8 cellular contexts compared by ENCODE assay signal in genomic region chr6:56757585-56757984, GRCh38.
DNase-seq lines count a peak whose midpoint lies in the region; ATAC-seq and TF ChIP-seq lines count a peak whose summit lies in the region.

No MANE protein-coding gene starts in this region.

- H3K4me2 ChIP-seq in fibroblast of lung (ENCODE audit: extremely low read depth, insufficient read depth, low read length), result peak overlapping the region; percentile 47

- no peak overlapping the region for H2AFZ ChIP-seq in fibroblast of lung (ENCODE audit: low read length)

- DNase-seq in GM13977 (ENCODE audit: low spot score) (no peak), MG63 (peak; percentile 26), fibroblast of lung (ENCODE audit: low read depth in 2 of 2) (peak; percentile 58 to 84), NCI-H2081 treated with DMSO at 0.1 percent for 48 hours (lab: John Stamatoyannopoulos, UW) (no peak)
- no peak for DNase-seq in activated CD8-positive, alpha-beta memory T cell treated with anti-CD3 and anti-CD28 coated beads, Interleukin-2, amount 50 U/mL, for 4 hours

- H3K27ac ChIP-seq in fibroblast of lung (ENCODE audit: insufficient read depth, low read length) (no peak overlapping the region), rectal smooth muscle tissue (ENCODE audit: low read depth, low read length) (peak overlapping the region; percentile 36)

- no peak overlapping the region for H3K9ac ChIP-seq in fibroblast of lung (ENCODE audit: insufficient read depth, low read length)
- no peak overlapping the region for H3K9ac ChIP-seq in rectal smooth muscle tissue (ENCODE audit: low read length)

- TF ChIP-seq CTCF in GM13977 (IDR thresholded peaks at IDR 0.05; ENCODE audit: extremely low read depth, insufficient read depth, missing control alignments), result peak; percentile 52
- peak; percentile 31 to 67 for TF ChIP-seq CTCF in fibroblast of lung (conservative IDR thresholded peaks at IDR 0.05 in 1 of 2, IDR thresholded peaks at IDR 0.05 in 1 of 2; ENCODE audit: low read depth in 1 of 2, low read length in 2 of 2)

- in situ Hi-C loops in GM13977 (cut with MboI; ENCODE audit: low pct_unique_long_range_greater_than_20kb, low sequenced_read_pairs, unreplicated experiment), result no loop called here

- H3K36me3 ChIP-seq in MG63 (no peaks in the 10 kb centered on the region), fibroblast of lung (ENCODE audit: control insufficient read depth, insufficient read depth, low read length) (no peaks in the 10 kb centered on the region), rectal smooth muscle tissue (ENCODE audit: control insufficient read depth, insufficient read depth, low read length) (no peaks in the 10 kb centered on the region)

- no peaks in the 10 kb centered on the region for H4K20me1 ChIP-seq in fibroblast of lung (ENCODE audit: control insufficient read depth, extremely low read depth, insufficient read depth, low read length)

- no peaks in the 10 kb centered on the region for H3K27me3 ChIP-seq in MG63
- H3K27me3 ChIP-seq in fibroblast of lung (ENCODE audit: control insufficient read depth, insufficient read depth, low read length), result no peaks in the 10 kb centered on the region
- no peaks in the 10 kb centered on the region for H3K27me3 ChIP-seq in rectal smooth muscle tissue (ENCODE audit: control insufficient read depth, insufficient read depth, low read length)

- H3K4me1 ChIP-seq in fibroblast of lung (ENCODE audit: control insufficient read depth, extremely low read depth, insufficient read depth, low read length), result peaks cover 17% of the 10 kb centered on the region
- peaks cover 20% of the 10 kb centered on the region for H3K4me1 ChIP-seq in rectal smooth muscle tissue (ENCODE audit: control insufficient read depth, insufficient read depth, low read length)

- H3K4me3 ChIP-seq in MG63, result no peak overlapping the region
- H3K4me3 ChIP-seq in fibroblast of lung (replicated peaks in 1 of 4; ENCODE audit: control extremely low read depth in 1 of 4, insufficient read depth in 1 of 4, low read depth in 3 of 4, low read length in 4 of 4), result no peak overlapping the region
- H3K4me3 ChIP-seq in rectal smooth muscle tissue (ENCODE audit: low read length), result no peak overlapping the region

- H3K9me3 ChIP-seq in MG63 (no peaks in the 10 kb centered on the region), fibroblast of lung (ENCODE audit: control insufficient read depth, insufficient read depth, low read depth, low read length) (no peaks in the 10 kb centered on the region)

- no peak for ATAC-seq in HG03457 (IDR thresholded peaks at IDR 0.05; ENCODE audit: unreplicated experiment)
- no peak for ATAC-seq in GM21717 (IDR thresholded peaks at IDR 0.05; ENCODE audit: unreplicated experiment)

- H3K79me2 ChIP-seq in fibroblast of lung (ENCODE audit: control insufficient read depth, insufficient read depth, low read length), result peaks cover 87% of the 10 kb centered on the region

Comparison
In these comparisons a context has a peak if more than half of its experiments do, and no peak if none do; other contexts are left out.
1. DNase-seq: peak in MG63 (single experiment) and fibroblast of lung (2 of 2); none in GM13977 (single experiment), activated CD8-positive, alpha-beta memory T cell treated with anti-CD3 and anti-CD28 coated beads, Interleukin-2, amount 50 U/mL, for 4 hours (single experiment) and NCI-H2081 treated with DMSO at 0.1 percent for 48 hours (single experiment).